Comparison of ENCODE assay signal across 10 cellular contexts in the genomic region with DNA sequence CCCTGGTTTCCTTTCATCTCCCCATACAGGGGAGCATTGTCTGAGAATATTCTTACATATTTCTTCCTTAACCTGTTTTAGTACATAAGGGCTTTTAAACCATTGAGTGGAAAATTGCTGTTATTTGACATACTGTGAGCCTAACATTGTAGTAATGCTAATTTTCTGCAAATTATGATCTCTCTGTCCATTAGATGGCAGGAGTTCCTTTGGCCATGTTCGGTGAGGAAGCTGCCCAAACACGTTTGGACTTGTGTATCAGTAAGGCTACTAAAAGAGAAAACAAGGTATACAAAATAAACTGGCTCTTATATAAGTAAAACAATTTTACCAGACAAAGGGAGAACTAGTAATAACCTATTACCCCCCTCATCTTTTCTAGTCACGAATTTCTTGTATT. TPM values are rescaled to one million over a fixed set of nuclear protein-coding genes. Genes with fewer than 3 reads are reported as not detected.
A peak's percentile ranks its signal among the peaks of the same experiment; 100 is the strongest.
DNase-seq lines count a peak whose midpoint lies in the region; ATAC-seq, FAIRE-seq and TF ChIP-seq lines count a peak whose summit lies in the region.
"Had no signal": no experiment of that assay in that cellular context is flagged by ENCODE, and none has a peak within 500 bp of the region (broad histone marks: within the 10 kb centered on the region; RNA-seq: fewer than 3 reads in every experiment).

No MANE protein-coding gene starts in this region.

- no TSS peak for BruUV-seq in PC-9 (replicated peaks; lab: Mats Ljungman, UMichigan)

- TF ChIP-seq POLR2A in A549 (IDR thresholded peaks at IDR 0.05; ENCODE audit: low read length), result no peak

- 0 out of 3 replicates have a peak, but pooled peaks cover 6% of the 10 kb centered on the region for H3K4me1 ChIP-seq in A549
- no peaks in the 10 kb centered on the region for H3K4me1 ChIP-seq in PC-9 (replicated peaks; ENCODE audit: insufficient read depth)

- H4K20me1 ChIP-seq in PC-9 (ENCODE audit: insufficient read depth), result no peaks in the 10 kb centered on the region

- H3K27me3 Mint-ChIP-seq in activated CD4-positive, alpha-beta T cell treated with anti-CD3 and anti-CD28 coated beads, Interleukin-2, amount 10 ng/mL, durations not matched to agents 24 days and 14 days, result no peaks in the 10 kb centered on the region

- H3K9me3 Mint-ChIP-seq in activated CD4-positive, alpha-beta T cell treated with anti-CD3 and anti-CD28 coated beads, Interleukin-2, amount 10 ng/mL, durations not matched to agents 24 days and 14 days, result no peaks in the 10 kb centered on the region

- no peak for TF ChIP-seq EP300 in A549 (IDR thresholded peaks at IDR 0.05)

- peaks cover 16% of the 10 kb centered on the region for H3K36me3 Mint-ChIP-seq in activated CD4-positive, alpha-beta T cell treated with anti-CD3 and anti-CD28 coated beads, Interleukin-2, amount 10 ng/mL, durations not matched to agents 24 days and 14 days (ENCODE audit: low read depth)

- no peaks in the 10 kb centered on the region for H3K36me3 ChIP-seq in PC-9 (ENCODE audit: low read depth)

- H3K4me2 ChIP-seq in A549, result no peak overlapping the region
- no peak overlapping the region for H3K4me2 ChIP-seq in PC-9

- H3K27ac Mint-ChIP-seq in activated CD4-positive, alpha-beta T cell treated with anti-CD3 and anti-CD28 coated beads, Interleukin-2, amount 10 ng/mL, durations not matched to agents 24 days and 14 days, result no peak overlapping the region

- WGBS in A549 (ENCODE audit: missing lambda C conversion rate), result 42% methylated on average over 3 of the region's 3 CpGs

- H3K4me3 ChIP-seq in A549 (no peak overlapping the region), PC-9 (no peak overlapping the region), fibroblast of pulmonary artery (replicated peaks; ENCODE audit: low read depth, low read length) (no peak overlapping the region)
- H3K4me3 ChIP-seq: mucosa of descending colon had no signal

- H3K9me3 ChIP-seq in A549 (no peaks in the 10 kb centered on the region), PC-9 (ENCODE audit: insufficient read depth, low read depth) (no peaks in the 10 kb centered on the region)
- H3K9me3 ChIP-seq: mucosa of descending colon had no signal

- H3K27ac ChIP-seq in A549 (peak overlapping the region; percentile 59 to 80), PC-9 (no peak overlapping the region)

- no peaks in the 10 kb centered on the region for H3K27me3 ChIP-seq in PC-9 (ENCODE audit: insufficient read depth, low read depth)

- H3K4me1 Mint-ChIP-seq in activated CD4-positive, alpha-beta T cell treated with anti-CD3 and anti-CD28 coated beads, Interleukin-2, amount 10 ng/mL, durations not matched to agents 24 days and 14 days, result peaks cover 29% of the 10 kb centered on the region

- no peaks in the 10 kb centered on the region for H3K9me2 ChIP-seq in PC-9 (ENCODE audit: insufficient read depth)

- POLR2A ChIA-PET in A549 (lab: Yijun Ruan, JAX) (no interaction called here), GM10248 (lab: Yijun Ruan, JAX) (no interaction called here), PC-9 (lab: Charles Lee; ENCODE audit: unreplicated experiment) (no interaction called here)

- FAIRE-seq in A549 (lab: Jason Lieb, UNC), result no peak

- ATAC-seq in A549 (peak in 1 of 2 experiments; percentile 66; a peak in 3 of 6 replicates), HG03108 (IDR thresholded peaks at IDR 0.05; ENCODE audit: unreplicated experiment) (no peak), GM19455 (IDR thresholded peaks at IDR 0.05; ENCODE audit: unreplicated experiment) (no peak)
- ATAC-seq: mucosa of descending colon had no signal

- no peak overlapping the region for H2AFZ ChIP-seq in PC-9

- DNase-seq in A549 (ENCODE audit: low read depth in 1 of 2, low spot score in 1 of 2), result peak in 1 of 2 experiments; percentile 44
- no peak for DNase-seq in GM10248 (ENCODE audit: extremely low spot score)
- peak; percentile 22 to 58 for DNase-seq in PC-9
- peak; percentile 75 for DNase-seq in fibroblast of pulmonary artery (ENCODE audit: low read depth)
- DNase-seq in activated CD4-positive, alpha-beta T cell treated with anti-CD3 and anti-CD28 coated beads, Interleukin-2, amount 10 ng/mL, durations not matched to agents 24 days and 14 days, result no peak
- DNase-seq in activated T-cell treated with anti-CD3 and anti-CD28 coated beads, Interleukin-2, amount 50 U/mL, for 1 hour, result no peak
- DNase-seq: amygdala had no signal

- no peak overlapping the region for H3K4me3 Mint-ChIP-seq in activated CD4-positive, alpha-beta T cell treated with anti-CD3 and anti-CD28 coated beads, Interleukin-2, amount 10 ng/mL, durations not matched to agents 24 days and 14 days

- intact Hi-C loops in PC-9 (cut with micrococcal nuclease; ENCODE audit: unreplicated experiment), result loop anchor here (1.0 to 10.0 kb wide), 6 partner anchors 55 to 396 kb away; no protein-coding TSS in a partner anchor
- intact Hi-C loops in activated CD4-positive, alpha-beta T cell treated with anti-CD3 and anti-CD28 coated beads, Interleukin-2, amount 10 ng/mL, durations not matched to agents 24 days and 14 days (cut with micrococcal nuclease), result no loop called here

- TF ChIP-seq RAD21 in A549 (conservative IDR thresholded peaks at IDR 0.05 in 1 of 2, IDR thresholded peaks at IDR 0.05 in 1 of 2), result peak; percentile 77

- TF ChIP-seq CTCF in A549 (IDR thresholded peaks at IDR 0.05), result peak; percentile 62
- TF ChIP-seq CTCF in GM10248 (IDR thresholded peaks at IDR 0.05; ENCODE audit: control extremely low read depth, extremely low read depth, low read depth, missing control alignments), result peak; percentile 46
- peak; percentile 83 for TF ChIP-seq CTCF in PC-9 (conservative IDR thresholded peaks at IDR 0.05)
- peak; percentile 53 for TF ChIP-seq CTCF in fibroblast of pulmonary artery (IDR thresholded peaks at IDR 0.05; ENCODE audit: low read length, missing control alignments)

- H3F3A ChIP-seq in PC-9 (ENCODE audit: insufficient read depth, low read depth), result 0 out of 2 replicates have a peak, but pooled peaks cover 9% of the 10 kb centered on the region

- no peaks in the 10 kb centered on the region for H3K79me2 ChIP-seq in PC-9 (ENCODE audit: low read depth)

- CTCF ChIA-PET in A549 (lab: Yijun Ruan, JAX), result interaction anchor here (1.0 to 4.9 kb wide), 11 partner anchors 10 to 410 kb away, joined by 3 to 27 read pairs (median 5); a partner anchor contains a TSS
- CTCF ChIA-PET in GM10248 (lab: Yijun Ruan, JAX), result interaction anchor here (0.9 to 1.6 kb wide), 6 partner anchors 8 to 342 kb away, joined by 3 to 6 read pairs (median 3); no protein-coding TSS in a partner anchor
- CTCF ChIA-PET in PC-9 (lab: Charles Lee), result interaction anchor here (0.8 to 1.3 kb wide), 2 partner anchors 17 to 207 kb away, joined by 4 to 5 read pairs; no protein-coding TSS in a partner anchor

TF ChIP-seq in A549, 52 proteins besides CTCF, POLR2A, EP300 and RAD21:
- peak; percentile 67 for TF ChIP-seq SMC3 (IDR thresholded peaks at IDR 0.05)
- no peak for TF ChIP-seq ZSCAN20 (CRISPR knock-in tag; IDR thresholded peaks at IDR 0.05)

RNA-seq across cellular contexts. Expression of a gene that starts 29.2 kb away (rescaled TPM):
- polyA plus RNA-seq in A549 (2011; rRNA removed), result 11.7 and 16.8 TPM in 2 replicates
- 4.1 and 4.2 TPM in 2 replicates for polyA plus RNA-seq in A549 (2012; cell fraction: cytosol; rRNA removed)
- 3.1 and 3.6 TPM in 2 replicates for polyA plus RNA-seq in A549 (2012; cell fraction: nucleus; rRNA removed)
- 9.4 to 10.1 TPM (median 9.6 TPM) in 3 replicates for polyA plus RNA-seq in A549 (2017; fragmentation: RNase III; extraction: RNeasy Plus Mini Kit Qiagen cat#74134 plus additional on column Dnase treatment)
- 2.4 and 3.4 TPM in 2 replicates for polyA minus RNA-seq in A549 (2011; rRNA and poly(A)+ RNA removed)
- total RNA-seq in PC-9 (2021), result 11.5 and 13.1 TPM in 2 replicates
- 21.4 and 22.3 TPM in 2 replicates for total RNA-seq in activated CD4-positive, alpha-beta T cell treated with anti-CD3 and anti-CD28 coated beads, Interleukin-2, amount 10 ng/mL, durations not matched to agents 24 days and 14 days

Comparison
In these comparisons a context has a peak if more than half of its experiments do, and no peak if none do; other contexts are left out.
1. DNase-seq: peak in PC-9 (2 of 2) and fibroblast of pulmonary artery (single experiment); none in GM10248 (single experiment), activated CD4-positive, alpha-beta T cell treated with anti-CD3 and anti-CD28 coated beads, Interleukin-2, amount 10 ng/mL, durations not matched to agents 24 days and 14 days (single experiment) and activated T-cell treated with anti-CD3 and anti-CD28 coated beads, Interleukin-2, amount 50 U/mL, for 1 hour (single experiment).
2. Peak in every context shown above with its lines, with median percentiles within 50 percentile points of each other: CTCF ChIP-seq.